In genomic region chr3:189324538-189325138, GRCh38 we compare ENCODE assay signal across 8 cellular contexts.
DNase-seq lines count a peak whose midpoint lies in the region; ATAC-seq and TF ChIP-seq lines count a peak whose summit lies in the region.

No MANE protein-coding gene starts in this region.

- H3K4me1 ChIP-seq in hepatocyte (ENCODE audit: insufficient read depth): peaks cover 21% of the 10 kb centered on the region

- peak overlapping the region; percentile 26 for H3K4me2 ChIP-seq in hepatocyte

- TF ChIP-seq CTCF in C4-2B (conservative IDR thresholded peaks at IDR 0.05) (no peak), hepatocyte (IDR thresholded peaks at IDR 0.05; ENCODE audit: poor library complexity) (no peak)

- DNase-seq in NK-92 (lab: John Stamatoyannopoulos, UW; ENCODE audit: unreplicated experiment) (peak; percentile 41), hepatocyte (ENCODE audit: low spot score) (peak; percentile 88), G401 (ENCODE audit: low spot score) (no peak)
- peak; percentile 77 for DNase-seq in activated CD8-positive, alpha-beta memory T cell treated with anti-CD3 and anti-CD28 coated beads, Interleukin-2, amount 50 U/mL, for 48 hours
- peak; percentile 41 for DNase-seq in stimulated activated CD8-positive, alpha-beta memory T cell treated with anti-CD3 and anti-CD28 coated beads, Interleukin-12 subunit alpha, Interleukin-12 subunit beta, amount 100 ng/mL, for 24 hours (ENCODE audit: extremely low read depth)

- no peak overlapping the region for H3K4me3 ChIP-seq in hepatocyte

- peak overlapping the region; percentile 56; the same call in 1 of the 2 replicates for H3K27ac ChIP-seq in C4-2B
- H3K27ac ChIP-seq in hepatocyte: peak overlapping the region; percentile 89

- 34% methylated on average over 5 of the region's 5 CpGs for WGBS in hepatocyte (ENCODE audit: low lambda C conversion rate, missing lambda C conversion rate)

- in situ Hi-C loops in G401 (cut with HindIII; ENCODE audit: low sequenced_read_pairs): no loop called here

- no peaks in the 10 kb centered on the region for H3K27me3 ChIP-seq in hepatocyte

- no peak overlapping the region for H2AFZ ChIP-seq in hepatocyte

- H3K36me3 ChIP-seq in hepatocyte (replicated peaks; ENCODE audit: insufficient read depth, low read depth): no peaks in the 10 kb centered on the region

- H3K9me3 ChIP-seq in hepatocyte (ENCODE audit: low read depth): no peaks in the 10 kb centered on the region

- H3K79me2 ChIP-seq in hepatocyte: no peaks in the 10 kb centered on the region

- peak; percentile 100 for ATAC-seq in GM19438 (IDR thresholded peaks at IDR 0.05; ENCODE audit: low read depth, unreplicated experiment)
- peak; percentile 99 for ATAC-seq in HG03520 (IDR thresholded peaks at IDR 0.05; ENCODE audit: unreplicated experiment)

- no peaks in the 10 kb centered on the region for H3K9me2 ChIP-seq in hepatocyte (replicated peaks; ENCODE audit: insufficient read depth)

- H4K20me1 ChIP-seq in hepatocyte (ENCODE audit: insufficient read depth, poor library complexity, severe bottlenecking): no peaks in the 10 kb centered on the region
